22 cellular contexts compared by ENCODE assay signal in the genomic region with DNA sequence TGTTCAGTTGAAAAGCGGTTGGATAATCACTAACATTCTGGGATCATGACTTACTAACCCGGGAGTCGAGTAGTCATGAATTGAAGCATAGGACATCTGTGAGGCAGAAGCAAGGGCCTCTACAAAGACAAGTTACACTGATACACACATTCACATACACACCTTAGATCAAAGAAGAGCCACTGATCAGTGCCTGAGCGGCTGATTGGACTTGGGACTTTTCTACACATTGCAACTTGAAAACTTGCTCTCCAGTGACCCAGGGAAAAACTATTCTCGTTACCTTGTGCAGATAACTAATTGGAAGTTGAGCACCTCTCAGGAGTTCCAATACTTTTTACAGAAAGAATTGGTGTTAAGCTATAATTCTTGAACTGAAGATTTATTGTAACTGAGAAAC.
"Had no signal": no experiment of that assay in that cellular context is flagged by ENCODE, and none has a peak within 500 bp of the region (broad histone marks: within the 10 kb centered on the region; RNA-seq: fewer than 3 reads in every experiment).

No MANE protein-coding gene starts in this region.

- ATAC-seq: lower lobe of right lung; natural killer cell treated with Interleukin-12 subunit alpha and Interleukin-12 subunit beta and Interleukin-15 and Interleukin-18, amount 100 ng/mL, for 72 hours had no signal

- H3K4me2 ChIP-seq: neural progenitor cell had no signal

- H3K4me3 ChIP-seq: coronary artery, lower lobe of right lung, neural progenitor cell, pancreas, skin epidermis, stomach, thoracic aorta, transverse colon had no signal

- H3K36me3 ChIP-seq: lower lobe of right lung, neural progenitor cell, pancreas, sigmoid colon, stomach, thoracic aorta, transverse colon had no signal

- H2AFZ ChIP-seq: neural progenitor cell had no signal

- FAIRE-seq: endothelial cell of umbilical vein, pancreas had no signal

- H3K9ac ChIP-seq: neural progenitor cell had no signal

- H3K9me3 ChIP-seq: lower lobe of right lung, pancreas, sigmoid colon, stomach, thoracic aorta, transverse colon had no signal

- H3K27me3 ChIP-seq: neural progenitor cell, pancreas, sigmoid colon, stomach, transverse colon had no signal

- H3K27ac ChIP-seq: coronary artery, lower lobe of right lung, neural progenitor cell, sigmoid colon, skin epidermis, stomach, thoracic aorta, transverse colon had no signal

- DNase-seq: effector CD4-positive, alpha-beta T cell; endodermal cell; erythroblast; foreskin melanocyte; head of caudate nucleus; hippocampal formation; lower lobe of right lung; midbrain; nucleus accumbens; sigmoid colon; stimulated activated CD4-positive, alpha-beta T cell treated with anti-CD3 and anti-CD28 coated beads, Interleukin-12 subunit alpha, Interleukin-12 subunit beta, amount 100 ng/mL, for 4 hours; stimulated activated naive CD4-positive, alpha-beta T cell; stomach; substantia nigra; transverse colon had no signal

- H3K4me1 ChIP-seq: lower lobe of right lung had no signal
